8 cellular contexts compared by ENCODE assay signal in the genomic region with DNA sequence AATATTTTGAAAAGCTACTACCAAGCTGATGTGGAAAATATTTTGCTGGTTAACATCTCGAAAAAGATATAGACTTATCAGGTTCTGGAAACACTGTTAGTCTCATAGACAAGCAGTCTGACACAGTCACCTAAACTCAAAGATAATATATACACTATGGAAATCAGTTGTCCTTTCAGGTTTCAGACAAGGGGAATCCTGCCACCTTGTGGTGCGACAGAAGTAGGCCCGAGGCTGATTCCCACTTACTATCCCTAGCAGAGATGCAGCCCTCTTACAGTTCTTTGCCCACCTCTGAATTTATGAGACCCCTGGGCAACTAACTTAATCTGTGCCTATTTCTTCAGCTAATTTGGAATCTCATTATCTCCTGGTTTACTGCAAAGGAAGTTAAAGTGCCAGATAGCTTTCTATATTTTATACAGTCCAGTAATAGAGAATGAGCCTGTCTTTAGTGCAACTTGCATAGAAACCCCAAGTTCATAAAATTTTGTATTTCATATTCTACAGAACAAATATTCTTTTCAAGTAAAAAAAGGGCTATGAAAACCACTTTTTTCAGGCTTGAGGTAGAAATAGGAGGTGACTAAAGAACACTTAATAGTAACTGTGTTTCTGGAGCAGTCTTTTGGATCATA. TPM values are rescaled to one million over a fixed set of nuclear protein-coding genes. Genes with fewer than 3 reads are reported as not detected.
A peak's percentile ranks its signal among the peaks of the same experiment; 100 is the strongest.
DNase-seq lines count a peak whose midpoint lies in the region; ATAC-seq, FAIRE-seq and TF ChIP-seq lines count a peak whose summit lies in the region.

No MANE protein-coding gene starts in this region.

- H2AFZ ChIP-seq in K562 (ENCODE audit: low read depth, low read length), result no peak overlapping the region

- no peaks in the 10 kb centered on the region for H4K20me1 ChIP-seq in K562 (replicated peaks; ENCODE audit: control insufficient read depth, insufficient read depth, low read length)

- H3K27ac ChIP-seq in 22Rv1 (no peak overlapping the region), K562 (ENCODE audit: extremely low read depth, low read depth, low read length) (no peak overlapping the region), iPS DF 6.9 (ENCODE audit: low read length) (no peak overlapping the region)

- ATAC-seq in GM18505 (IDR thresholded peaks at IDR 0.05; ENCODE audit: unreplicated experiment) (peak; percentile 77), HG03045 (IDR thresholded peaks at IDR 0.05; ENCODE audit: unreplicated experiment) (peak; percentile 90), K562 (peak; percentile 90)

- peak; percentile 97 to 98 for TF ChIP-seq RAD21 in K562 (CRISPR knock-in tag; conservative IDR thresholded peaks at IDR 0.05 in 1 of 2, IDR thresholded peaks at IDR 0.05 in 1 of 2)

- TF ChIP-seq EP300 in K562 (IDR thresholded peaks at IDR 0.05; ENCODE audit: low read length), result no peak

- H3K9me3 ChIP-seq in K562 (replicated peaks; ENCODE audit: control insufficient read depth, insufficient read depth, low read depth, low read length) (no peaks in the 10 kb centered on the region), iPS DF 6.9 (ENCODE audit: control insufficient read depth, insufficient read depth, low read length) (no peaks in the 10 kb centered on the region)

- intact Hi-C loops in K562 (cut with micrococcal nuclease), result loop anchor here (1.0 to 5.0 kb wide), 8 partner anchors 66 to 424 kb away; no protein-coding TSS in a partner anchor

- 0% methylated on average over 3 of the region's 3 CpGs for WGBS in K562 (ENCODE audit: insufficient coverage, low coverage, missing lambda C conversion rate)
- WGBS in iPS DF 6.9 (ENCODE audit: insufficient coverage, insufficient read length), result no CpG with 5 or more reads among the region's 3 CpGs

- H3K4me2 ChIP-seq in K562 (ENCODE audit: insufficient read depth, low read length), result no peak overlapping the region

- POLR2A ChIA-PET in K562 (lab: Yijun Ruan, JAX), result interaction anchor here (0.7 to 1.9 kb wide), 9 partner anchors 9 to 375 kb away, joined by 3 to 7 read pairs (median 3); partner anchors contain the start of genes BRIX1 and RAD1

- peak; percentile 83 for FAIRE-seq in K562 (lab: Jason Lieb, UNC)

- H3K36me3 ChIP-seq in K562 (ENCODE audit: control insufficient read depth, insufficient read depth, low read length), result peaks cover 6% of the 10 kb centered on the region; the same call in 2 of the 3 replicates
- H3K36me3 ChIP-seq in iPS DF 6.9 (ENCODE audit: control insufficient read depth, insufficient read depth, low read length), result no peaks in the 10 kb centered on the region

- H3K9ac ChIP-seq in K562 (ENCODE audit: insufficient read depth in 1 of 2, low read depth in 2 of 2, low read length in 2 of 2), result no peak overlapping the region

- H3K27me3 ChIP-seq in K562 (ENCODE audit: control insufficient read depth in 2 of 2, insufficient read depth in 2 of 2, low read length in 2 of 2) (no peaks in the 10 kb centered on the region), iPS DF 6.9 (ENCODE audit: control insufficient read depth, insufficient read depth, low read length) (no peaks in the 10 kb centered on the region)

- no peak for TF ChIP-seq POLR2A in GM18505 (IDR thresholded peaks at IDR 0.05; ENCODE audit: borderline replicate concordance, extremely low read depth, insufficient read depth, insufficient read length)
- TF ChIP-seq POLR2A in K562 (conservative IDR thresholded peaks at IDR 0.05), result no peak

- BruUV-seq in K562 (replicated peaks; lab: Mats Ljungman, UMichigan), result no TSS peak

- CTCF ChIA-PET in K562 (lab: Yijun Ruan, JAX; ENCODE audit: low intra/inter-chr PET ratio), result interaction anchor here (0.6 to 2.5 kb wide), 6 partner anchors 349 to 902 kb away, joined by 3 to 38 read pairs (median 10); no protein-coding TSS in a partner anchor

- H3K79me2 ChIP-seq in K562 (ENCODE audit: control insufficient read depth, insufficient read depth, low read length), result no peaks in the 10 kb centered on the region

- DNase-seq in NCI-H2081 (lab: John Stamatoyannopoulos, UW), result peak; percentile 82 to 86
- DNase-seq in T1000 (lab: John Stamatoyannopoulos, UW), result peak; percentile 26
- DNase-seq in K562 (ENCODE audit: extremely low read depth in 1 of 4, low spot score in 3 of 4), result peak; percentile 69 to 87 (median 73)
- DNase-seq in iPS DF 6.9 (ENCODE audit: low read depth, low spot score), result peak; percentile 58
- DNase-seq in stimulated activated CD4-positive, alpha-beta T cell treated with anti-CD3 and anti-CD28 coated beads, Interleukin-12 subunit alpha, Interleukin-12 subunit beta, amount 100 ng/mL, for 48 hours (ENCODE audit: low read depth in 2 of 3, low spot score in 1 of 3), result peak; percentile 21 to 46 (median 39)

- H3K4me3 ChIP-seq in K562 (no peak overlapping the region), iPS DF 6.9 (ENCODE audit: low read length) (no peak overlapping the region)

- no peaks in the 10 kb centered on the region for H3K9me1 ChIP-seq in K562 (ENCODE audit: control insufficient read depth, insufficient read depth, low read length)

- peak; percentile 86 for TF ChIP-seq CTCF in 22Rv1 (IDR thresholded peaks at IDR 0.05)
- TF ChIP-seq CTCF in K562 (IDR thresholded peaks at IDR 0.05 in 2 of 3, conservative IDR thresholded peaks at IDR 0.05 in 1 of 3; ENCODE audit: insufficient read depth in 2 of 3, low read depth in 1 of 3, low read length in 3 of 3), result peak; percentile 82 to 96 (median 93)

- in situ Hi-C loops in K562 (cut with MboI), result loop anchor here (10.0 kb wide), 1 partner anchor 414 kb away; no protein-coding TSS in a partner anchor

- H3K4me1 ChIP-seq in K562 (replicated peaks in 1 of 2; ENCODE audit: control insufficient read depth in 2 of 2, insufficient read depth in 2 of 2, low read length in 2 of 2), result peaks cover 6 to 18% of the 10 kb centered on the region in 2 experiments
- no peaks in the 10 kb centered on the region for H3K4me1 ChIP-seq in iPS DF 6.9 (ENCODE audit: control insufficient read depth, insufficient read depth, low read length)

RNA-seq across cellular contexts. Expression of gene RAD1, which starts 16.9 kb away (rescaled TPM):
- 75.3 and 78.4 TPM in 2 replicates for total RNA-seq in K562 (2011; cell fraction: chromatin; rRNA removed; ENCODE audit: low replicate concordance)
- total RNA-seq in K562 (2011; cell fraction: nucleolus; rRNA removed), result 50.4 and 59.2 TPM in 2 replicates
- 51.7 and 52.6 TPM in 2 replicates for total RNA-seq in K562 (2011; cell fraction: nucleoplasm; rRNA removed)
- 52.9 and 62.7 TPM in 2 replicates for total RNA-seq in K562 (2014; rRNA removed)
- total RNA-seq in K562 (2014; rRNA removed; fragmentation: Illumina TruSeq; extraction: Trizol), result 59.4 and 60.9 TPM in 2 replicates
- 52.4 and 60.8 TPM in 2 replicates for total RNA-seq in K562 (2015; rRNA removed; fragmentation: Illumina TruSeq; extraction: Trizol)
- 54.1 and 54.9 TPM in 2 replicates for total RNA-seq in K562 (2021)
- polyA plus RNA-seq in K562 (2011; rRNA removed), result 52.1 and 78.1 TPM in 2 replicates
- 22.0 and 25.7 TPM in 2 replicates for polyA plus RNA-seq in K562 (2011; cell fraction: cytosol; rRNA removed)
- polyA plus RNA-seq in K562 (2011; cell fraction: nucleus; rRNA removed), result 28.3 and 30.4 TPM in 2 replicates
- polyA plus RNA-seq in K562 (2012), result 33.4 and 56.4 TPM in 2 replicates
- 44.5 and 54.9 TPM in 2 replicates for polyA plus RNA-seq in K562 (2014; fragmentation: Illumina TruSeq; extraction: Trizol)
- 100 to 1,000 TPM; 120 to 148 TPM for polyA plus RNA-seq in K562 (2014; fragmentation: Nextera tagmentation; extraction: Ambion mirVana)
- 54.4 and 69.3 TPM in 2 replicates for polyA plus RNA-seq in K562 (2014; rRNA removed)
- 59.4 and 68.8 TPM in 2 replicates for polyA minus RNA-seq in K562 (2011; rRNA and poly(A)+ RNA removed)
- 30.7 and 38.0 TPM in 2 replicates for polyA minus RNA-seq in K562 (2011; cell fraction: cytosol; rRNA and poly(A)+ RNA removed)
- polyA minus RNA-seq in K562 (2011; cell fraction: nucleus; rRNA and poly(A)+ RNA removed), result 52.6 and 58.6 TPM in 2 replicates

RNA-seq across cellular contexts. Expression of gene BRIX1, which starts 17.1 kb away (rescaled TPM):
- 40.7 and 142 TPM in 2 replicates for total RNA-seq in K562 (2011; cell fraction: chromatin; rRNA removed; ENCODE audit: low replicate concordance)
- total RNA-seq in K562 (2011; cell fraction: nucleolus; rRNA removed), result 26.7 and 34.7 TPM in 2 replicates
- total RNA-seq in K562 (2011; cell fraction: nucleoplasm; rRNA removed), result 60.4 and 72.4 TPM in 2 replicates
- total RNA-seq in K562 (2014; rRNA removed), result 118 and 119 TPM in 2 replicates
- total RNA-seq in K562 (2014; rRNA removed; fragmentation: Illumina TruSeq; extraction: Trizol), result 159 and 166 TPM in 2 replicates
- 156 and 169 TPM in 2 replicates for total RNA-seq in K562 (2015; rRNA removed; fragmentation: Illumina TruSeq; extraction: Trizol)
- total RNA-seq in K562 (2021), result 115 and 119 TPM in 2 replicates
- polyA plus RNA-seq in K562 (2011; rRNA removed), result 112 and 161 TPM in 2 replicates
- 17.1 and 48.8 TPM in 2 replicates for polyA plus RNA-seq in K562 (2011; cell fraction: cytosol; rRNA removed)
- 26.1 and 46.6 TPM in 2 replicates for polyA plus RNA-seq in K562 (2011; cell fraction: nucleus; rRNA removed)
- 59.1 and 82.5 TPM in 2 replicates for polyA plus RNA-seq in K562 (2012)
- polyA plus RNA-seq in K562 (2014; fragmentation: Illumina TruSeq; extraction: Trizol), result 142 and 193 TPM in 2 replicates
- polyA plus RNA-seq in K562 (2014; fragmentation: Nextera tagmentation; extraction: Ambion mirVana), result 100 to 1,000 TPM; 125 to 157 TPM
- 161 and 170 TPM in 2 replicates for polyA plus RNA-seq in K562 (2014; rRNA removed)
- polyA minus RNA-seq in K562 (2011; rRNA and poly(A)+ RNA removed), result 104 and 106 TPM in 2 replicates
- polyA minus RNA-seq in K562 (2011; cell fraction: cytosol; rRNA and poly(A)+ RNA removed), result 40.9 and 62.6 TPM in 2 replicates
- 34.1 and 61.0 TPM in 2 replicates for polyA minus RNA-seq in K562 (2011; cell fraction: nucleus; rRNA and poly(A)+ RNA removed)

RNA-seq across cellular contexts. Expression of gene DNAJC21, which starts 31.0 kb away (rescaled TPM):
- total RNA-seq in K562 (2011; cell fraction: chromatin; rRNA removed; ENCODE audit: low replicate concordance), result 39.8 and 116 TPM in 2 replicates
- 17.7 and 25.3 TPM in 2 replicates for total RNA-seq in K562 (2011; cell fraction: nucleolus; rRNA removed)
- 46.5 and 68.7 TPM in 2 replicates for total RNA-seq in K562 (2011; cell fraction: nucleoplasm; rRNA removed)
- total RNA-seq in K562 (2014; rRNA removed), result 77.5 and 83.3 TPM in 2 replicates
- 104 and 118 TPM in 2 replicates for total RNA-seq in K562 (2014; rRNA removed; fragmentation: Illumina TruSeq; extraction: Trizol)
- 98.0 and 102 TPM in 2 replicates for total RNA-seq in K562 (2015; rRNA removed; fragmentation: Illumina TruSeq; extraction: Trizol)
- 66.3 and 70.7 TPM in 2 replicates for total RNA-seq in K562 (2021)
- polyA plus RNA-seq in K562 (2011; rRNA removed), result 32.2 and 58.5 TPM in 2 replicates
- polyA plus RNA-seq in K562 (2011; cell fraction: cytosol; rRNA removed), result 7.0 and 12.1 TPM in 2 replicates
- polyA plus RNA-seq in K562 (2011; cell fraction: nucleus; rRNA removed), result 19.7 and 23.1 TPM in 2 replicates
- 51.5 and 71.1 TPM in 2 replicates for polyA plus RNA-seq in K562 (2012)
- polyA plus RNA-seq in K562 (2014; fragmentation: Illumina TruSeq; extraction: Trizol), result 86.5 and 105 TPM in 2 replicates
- polyA plus RNA-seq in K562 (2014; fragmentation: Nextera tagmentation; extraction: Ambion mirVana), result 10 to 100 TPM; 26.6 to 29.7 TPM
- 54.9 and 63.9 TPM in 2 replicates for polyA plus RNA-seq in K562 (2014; rRNA removed)
- 80.9 and 97.2 TPM in 2 replicates for polyA minus RNA-seq in K562 (2011; rRNA and poly(A)+ RNA removed)
- polyA minus RNA-seq in K562 (2011; cell fraction: cytosol; rRNA and poly(A)+ RNA removed), result 25.2 and 31.1 TPM in 2 replicates
- 20.7 and 45.9 TPM in 2 replicates for polyA minus RNA-seq in K562 (2011; cell fraction: nucleus; rRNA and poly(A)+ RNA removed)

RNA-seq across cellular contexts. Expression of gene TTC23L, which starts 59.4 kb away (rescaled TPM):
- 0.32 and 0.53 TPM in 2 replicates for total RNA-seq in K562 (2011; cell fraction: chromatin; rRNA removed; ENCODE audit: low replicate concordance)
- 0.13 TPM in 1 of 2 replicates, not detected in the other for total RNA-seq in K562 (2011; cell fraction: nucleolus; rRNA removed)
- total RNA-seq in K562 (2011; cell fraction: nucleoplasm; rRNA removed), result 0.15 and 0.23 TPM in 2 replicates
- total RNA-seq in K562 (2014; rRNA removed) (not detected in 2 replicates), K562 (2014; rRNA removed; fragmentation: Illumina TruSeq; extraction: Trizol) (0.07 TPM in 1 of 2 replicates, not detected in the other), K562 (2015; rRNA removed; fragmentation: Illumina TruSeq; extraction: Trizol) (0.04 and 0.15 TPM in 2 replicates), K562 (2021) (0.11 and 0.27 TPM in 2 replicates)
- polyA plus RNA-seq in K562 (2011; rRNA removed) (0.14 and 0.39 TPM in 2 replicates), K562 (2014; fragmentation: Illumina TruSeq; extraction: Trizol) (0.15 and 0.18 TPM in 2 replicates), K562 (2014; fragmentation: Nextera tagmentation; extraction: Ambion mirVana) (under 1 TPM in 1 of 2 experiments, not detected in 1; 0.32 TPM), K562 (2014; rRNA removed) (0.03 and 0.19 TPM in 2 replicates)
- 0.03 TPM in 2 replicates for polyA plus RNA-seq in K562 (2011; cell fraction: cytosol; rRNA removed)
- 0.36 and 0.60 TPM in 2 replicates for polyA plus RNA-seq in K562 (2011; cell fraction: nucleus; rRNA removed)
- 0.18 and 0.32 TPM in 2 replicates for polyA plus RNA-seq in K562 (2012)
- 0.21 TPM in 1 of 2 replicates, not detected in the other for polyA minus RNA-seq in K562 (2011; rRNA and poly(A)+ RNA removed)
- polyA minus RNA-seq in K562 (2011; cell fraction: cytosol; rRNA and poly(A)+ RNA removed), result not detected in 2 replicates
- 0.13 TPM in 1 of 2 replicates, not detected in the other for polyA minus RNA-seq in K562 (2011; cell fraction: nucleus; rRNA and poly(A)+ RNA removed)

Comparison
In these comparisons a context has a peak if more than half of its experiments do, and no peak if none do; other contexts are left out.
1. DNase-seq: peak in every context shown above with its lines; median percentile 84 in NCI-H2081; 73 in K562; 58 in iPS DF 6.9; 39 in stimulated activated CD4-positive, alpha-beta T cell treated with anti-CD3 and anti-CD28 coated beads, Interleukin-12 subunit alpha, Interleukin-12 subunit beta, amount 100 ng/mL, for 48 hours; 26 in T1000.